1 cellular context compared by ENCODE assay signal in genomic region chr12:131896811-131897270, GRCh38.
TF ChIP-seq lines count a peak whose summit lies in the region.

No MANE protein-coding gene starts in this region.

TF ChIP-seq in H1, 55 proteins besides CTCF, POLR2A, EP300 and RAD21:
- no peak for TF ChIP-seq RXRA (IDR thresholded peaks at IDR 0.05; ENCODE audit: insufficient read depth, low read depth, low read length)
- TF ChIP-seq PHF8 (conservative IDR thresholded peaks at IDR 0.05; ENCODE audit: low read depth, low read length) = no peak
- TF ChIP-seq TCF12 (IDR thresholded peaks at IDR 0.05; ENCODE audit: low read depth, low read length) = no peak
- no peak for TF ChIP-seq FOSL1 (IDR thresholded peaks at IDR 0.05; ENCODE audit: insufficient read depth, low read depth, low read length)
- no peak for TF ChIP-seq CREB1 (IDR thresholded peaks at IDR 0.05)
- TF ChIP-seq GTF2F1 (IDR thresholded peaks at IDR 0.05; ENCODE audit: borderline replicate concordance, low read depth, low read length) = no peak
- no peak for TF ChIP-seq BCL11A (IDR thresholded peaks at IDR 0.05; ENCODE audit: low read depth in 2 of 2, low read length in 2 of 2)
- no peak for TF ChIP-seq CBX5 (IDR thresholded peaks at IDR 0.05; ENCODE audit: low read depth, low read length)
- TF ChIP-seq E2F6 (IDR thresholded peaks at IDR 0.05) = no peak
- TF ChIP-seq TEAD4 (IDR thresholded peaks at IDR 0.05; ENCODE audit: low read depth, low read length) = no peak
- TF ChIP-seq GABPA (IDR thresholded peaks at IDR 0.05; ENCODE audit: borderline replicate concordance, insufficient read depth, low read length) = no peak
- no peak for TF ChIP-seq TBP (IDR thresholded peaks at IDR 0.05; ENCODE audit: low read depth, low read length)
- no peak for TF ChIP-seq CTBP2 (IDR thresholded peaks at IDR 0.05; ENCODE audit: borderline replicate concordance, insufficient read depth, insufficient read length, low read length)
- no peak for TF ChIP-seq SIRT6 (IDR thresholded peaks at IDR 0.05; ENCODE audit: low read length)
- TF ChIP-seq SP1 (IDR thresholded peaks at IDR 0.05; ENCODE audit: low read depth, low read length) = no peak
- TF ChIP-seq SUZ12 (IDR thresholded peaks at IDR 0.05; ENCODE audit: low read length) = no peak
- no peak for TF ChIP-seq CHD7 (IDR thresholded peaks at IDR 0.05; ENCODE audit: insufficient replicate concordance, low read length)
- TF ChIP-seq SP2 (IDR thresholded peaks at IDR 0.05; ENCODE audit: low read length) = no peak
